ENCODE assay signal across 1 cellular context in genomic region chr5:88884435-88884877, GRCh38.
A peak's percentile ranks its signal among the peaks of the same experiment; 100 is the strongest.
TF ChIP-seq lines count a peak whose summit lies in the region.

No MANE protein-coding gene starts in this region.

TF ChIP-seq in K562, 482 proteins besides CTCF, POLR2A, EP300 and RAD21 (continued from another document and continues in another):
- TF ChIP-seq, protein P1, sequence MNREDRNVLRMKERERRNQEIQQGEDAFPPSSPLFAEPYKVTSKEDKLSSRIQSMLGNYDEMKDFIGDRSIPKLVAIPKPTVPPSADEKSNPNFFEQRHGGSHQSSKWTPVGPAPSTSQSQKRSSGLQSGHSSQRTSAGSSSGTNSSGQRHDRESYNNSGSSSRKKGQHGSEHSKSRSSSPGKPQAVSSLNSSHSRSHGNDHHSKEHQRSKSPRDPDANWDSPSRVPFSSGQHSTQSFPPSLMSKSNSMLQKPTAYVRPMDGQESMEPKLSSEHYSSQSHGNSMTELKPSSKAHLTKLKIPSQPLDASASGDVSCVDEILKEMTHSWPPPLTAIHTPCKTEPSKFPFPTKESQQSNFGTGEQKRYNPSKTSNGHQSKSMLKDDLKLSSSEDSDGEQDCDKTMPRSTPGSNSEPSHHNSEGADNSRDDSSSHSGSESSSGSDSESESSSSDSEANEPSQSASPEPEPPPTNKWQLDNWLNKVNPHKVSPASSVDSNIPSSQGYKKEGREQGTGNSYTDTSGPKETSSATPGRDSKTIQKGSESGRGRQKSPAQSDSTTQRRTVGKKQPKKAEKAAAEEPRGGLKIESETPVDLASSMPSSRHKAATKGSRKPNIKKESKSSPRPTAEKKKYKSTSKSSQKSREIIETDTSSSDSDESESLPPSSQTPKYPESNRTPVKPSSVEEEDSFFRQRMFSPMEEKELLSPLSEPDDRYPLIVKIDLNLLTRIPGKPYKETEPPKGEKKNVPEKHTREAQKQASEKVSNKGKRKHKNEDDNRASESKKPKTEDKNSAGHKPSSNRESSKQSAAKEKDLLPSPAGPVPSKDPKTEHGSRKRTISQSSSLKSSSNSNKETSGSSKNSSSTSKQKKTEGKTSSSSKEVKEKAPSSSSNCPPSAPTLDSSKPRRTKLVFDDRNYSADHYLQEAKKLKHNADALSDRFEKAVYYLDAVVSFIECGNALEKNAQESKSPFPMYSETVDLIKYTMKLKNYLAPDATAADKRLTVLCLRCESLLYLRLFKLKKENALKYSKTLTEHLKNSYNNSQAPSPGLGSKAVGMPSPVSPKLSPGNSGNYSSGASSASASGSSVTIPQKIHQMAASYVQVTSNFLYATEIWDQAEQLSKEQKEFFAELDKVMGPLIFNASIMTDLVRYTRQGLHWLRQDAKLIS (CRISPR knock-in tag; IDR thresholded peaks at IDR 0.05), result no peak
- TF ChIP-seq NFATC3 (IDR thresholded peaks at IDR 0.05) (no peak), ETV5 (CRISPR knock-in tag; IDR thresholded peaks at IDR 0.05; ENCODE audit: low read depth) (peak; percentile 78; the same call in 1 of the 2 replicates), ZNF197 (CRISPR knock-in tag; IDR thresholded peaks at IDR 0.05; ENCODE audit: low read depth) (0 out of 2 replicates have a peak, but pooled peaks have one; percentile 61), ESRRA (IDR thresholded peaks at IDR 0.05; ENCODE audit: borderline replicate concordance, low read depth) (0 out of 2 replicates have a peak, but pooled peaks have one; percentile 1), CREM (IDR thresholded peaks at IDR 0.05; ENCODE audit: low read depth) (peak; percentile 54), SAFB (IDR thresholded peaks at IDR 0.05; ENCODE audit: borderline replicate concordance, low read depth, low read length) (no peak), ZFX (CRISPR knock-in tag; IDR thresholded peaks at IDR 0.05) (no peak), TBP (optimal IDR thresholded peaks at IDR 0.05; ENCODE audit: low read depth, low read length) (no peak), HDAC2 (IDR thresholded peaks at IDR 0.05) (0 out of 2 replicates have a peak, but pooled peaks have one; percentile 43), ZNF311 (CRISPR knock-in tag; IDR thresholded peaks at IDR 0.05) (no peak), TCF3 (CRISPR knock-in tag; IDR thresholded peaks at IDR 0.05) (peak; percentile 78), DPF2 (IDR thresholded peaks at IDR 0.05) (peak; percentile 85), FOXM1 (IDR thresholded peaks at IDR 0.05; ENCODE audit: low read depth) (0 out of 2 replicates have a peak, but pooled peaks have one; percentile 25), FOXM1 (CRISPR knock-in tag; IDR thresholded peaks at IDR 0.05; ENCODE audit: low read depth) (no peak), BCLAF1 (IDR thresholded peaks at IDR 0.05; ENCODE audit: borderline replicate concordance in 1 of 2, control insufficient read depth in 1 of 2, low read depth in 2 of 2, low read length in 1 of 2) (no peak), TFAP4 (CRISPR knock-in tag; IDR thresholded peaks at IDR 0.05; ENCODE audit: borderline replicate concordance) (peak; percentile 11), MNT (conservative IDR thresholded peaks at IDR 0.05) (no peak), ZNF79 (CRISPR knock-in tag; IDR thresholded peaks at IDR 0.05; ENCODE audit: low read depth) (no peak), CCAR2 (IDR thresholded peaks at IDR 0.05; ENCODE audit: low read depth, low read length) (no peak), TAF1 (IDR thresholded peaks at IDR 0.05; ENCODE audit: control insufficient read depth, extremely low read depth, insufficient read depth, low read length, severe bottlenecking) (peak; percentile 5), HMBOX1 (IDR thresholded peaks at IDR 0.05) (peak; percentile 93), GATAD2B (IDR thresholded peaks at IDR 0.05; ENCODE audit: borderline replicate concordance) (peak; percentile 25; the same call in 1 of the 2 replicates), POU5F1 (IDR thresholded peaks at IDR 0.05; ENCODE audit: borderline replicate concordance, low read depth, low read length, partially characterized antibody) (no peak), ZNF224 (CRISPR knock-in tag; IDR thresholded peaks at IDR 0.05) (no peak), MYNN (IDR thresholded peaks at IDR 0.05) (no peak), MYNN (CRISPR knock-in tag; IDR thresholded peaks at IDR 0.05) (no peak), MAFG (tag; conservative IDR thresholded peaks at IDR 0.05) (no peak), TBL1XR1 (IDR thresholded peaks at IDR 0.05; ENCODE audit: low read length in 2 of 2) (peak in 1 of 2 experiments; percentile 78; a peak in 2 of 4 replicates), ZNF586 (CRISPR knock-in tag; conservative IDR thresholded peaks at IDR 0.05) (no peak), KLF16 (IDR thresholded peaks at IDR 0.05) (peak; percentile 64; the same call in 1 of the 2 replicates), DEAF1 (CRISPR knock-in tag; IDR thresholded peaks at IDR 0.05) (no peak), NRF1 (conservative IDR thresholded peaks at IDR 0.05 in 1 of 2, IDR thresholded peaks at IDR 0.05 in 1 of 2) (0 out of 4 replicates have a peak, but pooled peaks of 1 of the 2 experiments have one; percentile 4), ETV1 (tag; conservative IDR thresholded peaks at IDR 0.05; ENCODE audit: low read depth) (peak; percentile 75; the same call in 1 of the 2 replicates), ARID1B (IDR thresholded peaks at IDR 0.05) (peak; percentile 79), CC2D1A (IDR thresholded peaks at IDR 0.05) (0 out of 2 replicates have a peak, but pooled peaks have one; percentile 4)
- TF ChIP-seq, protein P2, sequence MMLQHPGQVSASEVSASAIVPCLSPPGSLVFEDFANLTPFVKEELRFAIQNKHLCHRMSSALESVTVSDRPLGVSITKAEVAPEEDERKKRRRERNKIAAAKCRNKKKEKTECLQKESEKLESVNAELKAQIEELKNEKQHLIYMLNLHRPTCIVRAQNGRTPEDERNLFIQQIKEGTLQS (IDR thresholded peaks at IDR 0.05), result peak; percentile 54; the same call in 1 of the 2 replicates
- TF ChIP-seq, protein P2 (CRISPR knock-in tag; conservative IDR thresholded peaks at IDR 0.05), result no peak
- TF ChIP-seq, protein P3, sequence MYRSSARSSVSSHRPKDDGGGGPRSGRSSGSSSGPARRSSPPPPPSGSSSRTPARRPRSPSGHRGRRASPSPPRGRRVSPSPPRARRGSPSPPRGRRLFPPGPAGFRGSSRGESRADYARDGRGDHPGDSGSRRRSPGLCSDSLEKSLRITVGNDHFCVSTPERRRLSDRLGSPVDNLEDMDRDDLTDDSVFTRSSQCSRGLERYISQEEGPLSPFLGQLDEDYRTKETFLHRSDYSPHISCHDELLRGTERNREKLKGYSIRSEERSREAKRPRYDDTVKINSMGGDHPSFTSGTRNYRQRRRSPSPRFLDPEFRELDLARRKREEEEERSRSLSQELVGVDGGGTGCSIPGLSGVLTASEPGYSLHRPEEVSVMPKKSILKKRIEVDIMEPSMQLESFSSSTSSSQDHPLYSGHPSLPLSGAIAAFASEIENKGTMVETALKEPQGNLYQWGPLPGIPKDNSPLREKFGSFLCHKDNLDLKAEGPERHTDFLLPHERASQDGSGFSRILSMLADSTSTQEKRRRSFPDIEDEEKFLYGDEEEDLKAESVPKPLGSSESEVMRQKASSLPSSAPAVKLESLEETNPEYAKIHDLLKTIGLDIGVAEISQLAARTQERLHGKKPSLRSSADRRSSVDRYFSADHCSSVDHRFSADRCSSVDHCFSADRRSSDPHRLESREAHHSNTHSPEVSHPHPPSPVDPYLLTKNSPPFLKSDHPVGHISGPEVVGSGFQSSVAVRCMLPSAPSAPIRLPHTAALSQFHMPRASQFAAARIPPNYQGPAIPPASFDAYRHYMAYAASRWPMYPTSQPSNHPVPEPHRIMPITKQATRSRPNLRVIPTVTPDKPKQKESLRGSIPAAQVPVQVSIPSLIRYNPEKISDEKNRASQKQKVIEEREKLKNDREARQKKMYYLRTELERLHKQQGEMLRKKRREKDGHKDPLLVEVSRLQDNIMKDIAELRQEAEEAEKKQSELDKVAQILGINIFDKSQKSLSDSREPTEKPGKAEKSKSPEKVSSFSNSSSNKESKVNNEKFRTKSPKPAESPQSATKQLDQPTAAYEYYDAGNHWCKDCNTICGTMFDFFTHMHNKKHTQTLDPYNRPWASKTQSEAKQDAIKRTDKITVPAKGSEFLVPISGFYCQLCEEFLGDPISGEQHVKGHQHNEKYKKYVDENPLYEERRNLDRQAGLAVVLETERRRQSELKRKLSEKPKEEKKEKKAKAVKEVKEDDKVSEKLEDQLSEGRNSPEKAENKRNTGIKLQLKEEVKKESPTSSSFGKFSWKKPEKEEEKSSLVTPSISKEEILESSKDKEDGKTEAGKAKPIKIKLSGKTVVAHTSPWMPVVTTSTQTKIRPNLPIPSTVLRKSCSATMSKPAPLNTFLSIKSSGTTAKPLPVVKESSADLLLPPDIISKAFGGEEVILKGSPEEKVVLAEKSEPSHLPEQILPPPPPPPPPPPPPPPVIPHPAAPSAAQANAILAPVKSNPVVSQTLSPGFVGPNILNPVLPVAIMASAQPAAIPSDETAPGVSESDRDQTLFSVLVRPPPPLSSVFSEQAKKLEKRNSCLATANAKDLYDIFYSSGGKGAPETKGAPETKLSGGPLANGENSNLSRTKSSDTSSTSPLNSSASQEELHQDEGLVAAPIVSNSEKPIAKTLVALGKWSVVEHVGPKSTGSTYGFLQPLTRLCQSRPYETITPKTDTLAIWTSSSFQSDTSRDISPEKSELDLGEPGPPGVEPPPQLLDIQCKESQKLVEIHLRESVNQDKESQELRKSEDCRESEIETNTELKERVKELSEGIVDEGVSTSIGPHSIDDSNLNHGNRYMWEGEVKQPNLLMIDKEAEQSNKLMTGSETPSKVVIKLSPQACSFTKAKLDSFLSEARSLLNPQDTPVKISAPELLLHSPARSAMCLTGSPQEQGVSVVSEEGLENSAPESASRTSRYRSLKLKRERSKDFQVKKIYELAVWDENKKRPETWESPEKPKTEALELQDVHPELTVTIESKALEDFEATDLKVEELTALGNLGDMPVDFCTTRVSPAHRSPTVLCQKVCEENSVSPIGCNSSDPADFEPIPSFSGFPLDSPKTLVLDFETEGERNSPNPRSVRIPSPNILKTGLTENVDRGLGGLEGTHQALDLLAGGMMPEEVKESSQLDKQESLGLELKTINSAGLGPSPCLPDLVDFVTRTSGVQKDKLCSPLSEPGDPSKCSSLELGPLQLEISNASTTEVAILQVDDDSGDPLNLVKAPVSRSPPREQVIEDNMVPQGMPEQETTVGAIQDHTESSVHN (IDR thresholded peaks at IDR 0.05; ENCODE audit: borderline replicate concordance in 1 of 2, low read depth in 1 of 2), result 0 out of 4 replicates have a peak, but pooled peaks of 1 of the 2 experiments have one; percentile 55
